Comparison of ENCODE assay signal across 14 cellular contexts in genomic region chr10:91690412-91690811, GRCh38.
"Had no signal": no experiment of that assay in that cellular context is flagged by ENCODE, and none has a peak within 500 bp of the region (broad histone marks: within the 10 kb centered on the region; RNA-seq: fewer than 3 reads in every experiment).

No MANE protein-coding gene starts in this region.

- H3K27ac ChIP-seq: cardiac muscle cell had no signal

- H3K4me3 ChIP-seq: cardiac muscle cell, heart right ventricle, spleen had no signal

- H3K9me3 ChIP-seq: heart right ventricle, spleen had no signal

- FAIRE-seq: colon, frontal cortex had no signal

- DNase-seq: activated CD8-positive, alpha-beta memory T cell treated with anti-CD3 and anti-CD28 coated beads, Interleukin-2, amount 50 U/mL, for 4 hours; activated CD8-positive, alpha-beta T cell treated with anti-CD3 and anti-CD28 coated beads for 36 hours; activated gamma-delta T cell treated with Interleukin-2 at 50 U/mL for 16 hours; activated naive CD8-positive, alpha-beta T cell treated with anti-CD3 and anti-CD28 coated beads for 36 hours; activated T-cell treated with anti-CD3 and anti-CD28 coated beads, Interleukin-2, amount 50 U/mL, for 72 hours; islet precursor cell; left ventricle myocardium superior; spleen; stimulated activated CD4-positive, alpha-beta T cell treated with anti-CD3 and anti-CD28 coated beads, Interleukin-1b, Interleukin-23, amount 100 ng/mL, for 48 hours had no signal

- H3K36me3 ChIP-seq: cardiac muscle cell, heart right ventricle, spleen had no signal

- H3K4me1 ChIP-seq: spleen had no signal

- H3K27me3 ChIP-seq: cardiac muscle cell, heart right ventricle, spleen had no signal

- ATAC-seq: activated CD8-positive, alpha-beta T cell treated with anti-CD3 and anti-CD28 coated beads for 36 hours; activated T-cell treated with anti-CD3 and anti-CD28 coated beads, Interleukin-2, amount 50 U/mL, for 72 hours; stimulated activated memory B cell treated with anti-CD40 and anti-IgM and Interleukin-4, amounts not matched to agents 10 μg/mL and 1 μg/mL and 100 μg/mL, for 72 hours had no signal
